ENCODE assay signal across 13 cellular contexts in the genomic region with DNA sequence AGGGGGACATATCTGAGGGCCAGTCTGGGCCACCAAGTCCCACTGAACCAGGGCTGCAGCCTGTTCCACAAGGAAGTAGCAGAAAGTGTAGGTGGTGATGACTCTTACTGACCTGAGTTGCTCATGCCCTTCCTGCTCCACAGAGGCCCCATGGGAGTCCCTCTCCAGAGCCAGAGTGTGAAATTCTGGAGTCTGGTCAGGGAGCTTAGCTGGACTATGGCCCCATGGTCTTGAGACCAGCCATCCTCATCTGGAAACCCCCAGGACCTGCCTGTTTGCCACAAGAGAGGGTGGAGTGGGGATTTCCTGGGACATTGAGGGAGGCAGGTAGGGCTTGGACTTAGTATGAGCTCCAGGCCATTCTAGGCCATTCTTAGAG. TPM values are rescaled to one million over a fixed set of nuclear protein-coding genes. Genes with fewer than 3 reads are reported as not detected.
DNase-seq lines count a peak whose midpoint lies in the region; FAIRE-seq and TF ChIP-seq lines count a peak whose summit lies in the region.
"Had no signal": no experiment of that assay in that cellular context is flagged by ENCODE, and none has a peak within 500 bp of the region (broad histone marks: within the 10 kb centered on the region; RNA-seq: fewer than 3 reads in every experiment).

No MANE protein-coding gene starts in this region.

- H4K5ac ChIP-seq in H1 (ENCODE audit: insufficient read length, low read depth, low read length), result no peak overlapping the region

- H2AFZ ChIP-seq in H1 (ENCODE audit: low read length), result no peak overlapping the region

- H2AK5ac ChIP-seq in H1 (ENCODE audit: low read depth, low read length), result peak overlapping the region; percentile 93; the same call in 1 of the 2 replicates

- peaks cover 13% of the 10 kb centered on the region for H3K23me2 ChIP-seq in H1 (ENCODE audit: low read depth, low read length)

- no peak overlapping the region for H4K8ac ChIP-seq in H1 (ENCODE audit: extremely low read depth, insufficient read depth, low read length)

- no peak for TF ChIP-seq EP300 in H1 (IDR thresholded peaks at IDR 0.05; ENCODE audit: borderline replicate concordance in 1 of 2, low read depth in 2 of 2, low read length in 2 of 2)

- no peaks in the 10 kb centered on the region for H3K9me3 ChIP-seq in HUES64 (ENCODE audit: insufficient read depth, low read depth, low read length)
- no peaks in the 10 kb centered on the region for H3K9me3 ChIP-seq in H1 (ENCODE audit: insufficient read depth in 2 of 2, low read depth in 1 of 2, low read length in 1 of 2)

- H4K91ac ChIP-seq in H1 (replicated peaks; ENCODE audit: insufficient read length, low read length), result no peak overlapping the region

- no peak overlapping the region; the same call in 1 of the 2 replicates for H3K18ac ChIP-seq in H1 (ENCODE audit: extremely low read depth, low read length)

- peaks cover 37% of the 10 kb centered on the region for H3K4me1 ChIP-seq in HUES64 (ENCODE audit: insufficient read depth, low read length)
- H3K4me1 ChIP-seq in H1 (replicated peaks in 1 of 4; ENCODE audit: control insufficient read depth in 3 of 4, insufficient read depth in 4 of 4, low read length in 3 of 4), result peaks cover 0 to 26% (median 15%) of the 10 kb centered on the region in 4 experiments; a peak in 6 of 7 replicates
- no peaks in the 10 kb centered on the region for H3K4me1 ChIP-seq in rectal smooth muscle tissue (ENCODE audit: control insufficient read depth, insufficient read depth, low read length)

- H3K4me2 ChIP-seq in H1 (ENCODE audit: insufficient read depth in 1 of 2, low read depth in 2 of 2, low read length in 2 of 2), result peak overlapping the region; percentile 36 to 85; a peak in 2 of 4 replicates

- H3K14ac ChIP-seq in H1 (ENCODE audit: insufficient read length), result no peak overlapping the region

- peaks cover 24% of the 10 kb centered on the region for H3K79me1 ChIP-seq in H1 (ENCODE audit: low read depth, low read length)

- no peak overlapping the region for H2BK120ac ChIP-seq in H1 (replicated peaks; ENCODE audit: low read depth, low read length)

- 0 out of 2 replicates have a peak overlapping the region, but pooled peaks have one; percentile 31 for H2BK15ac ChIP-seq in H1 (ENCODE audit: low read length)

- H3K36me3 ChIP-seq in HUES64 (ENCODE audit: insufficient read depth, low read length) (peaks cover 31% of the 10 kb centered on the region), H1 (ENCODE audit: control insufficient read depth in 2 of 4, insufficient read depth in 4 of 4, low read length in 3 of 4) (peaks cover 3 to 25% (median 5%) of the 10 kb centered on the region in 4 experiments; a peak in 6 of 8 replicates), rectal smooth muscle tissue (ENCODE audit: control insufficient read depth, insufficient read depth, low read length) (no peaks in the 10 kb centered on the region)

- TF ChIP-seq CTCF in GM13977 (IDR thresholded peaks at IDR 0.05; ENCODE audit: extremely low read depth, insufficient read depth, missing control alignments) (no peak), H1 (IDR thresholded peaks at IDR 0.05; ENCODE audit: control extremely low read depth in 1 of 3, insufficient read depth in 1 of 3, low read depth in 1 of 3, low read length in 3 of 3) (no peak)

- no peak overlapping the region for H2BK5ac ChIP-seq in H1 (ENCODE audit: low read depth, low read length)

- no peak for TF ChIP-seq RAD21 in H1 (IDR thresholded peaks at IDR 0.05 in 1 of 2, conservative IDR thresholded peaks at IDR 0.05 in 1 of 2; ENCODE audit: low read depth in 2 of 2, low read length in 2 of 2)

- CTCF ChIA-PET in H1 (lab: Charles Lee; ENCODE audit: partially characterized antibody), result interaction anchor here (0.6 to 14.5 kb wide), 13 partner anchors 10 to 167 kb away, joined by 3 to 157 read pairs (median 4); partner anchors contain the start of gene VPS18

- no peak for FAIRE-seq in H1 (lab: Jason Lieb, UNC)

- H3K27me3 ChIP-seq in HUES64 (ENCODE audit: insufficient read depth, low read length) (peaks cover 24% of the 10 kb centered on the region), H1 (replicated peaks in 1 of 4; ENCODE audit: control insufficient read depth in 3 of 4, extremely low read depth in 1 of 4, insufficient read depth in 3 of 4, low read length in 3 of 4) (peaks cover 0 to 2% (median 0%) of the 10 kb centered on the region in 4 experiments; a peak in 1 of 7 replicates), rectal smooth muscle tissue (ENCODE audit: control insufficient read depth, insufficient read depth, low read length) (peaks cover 3% of the 10 kb centered on the region)

- H3K27ac ChIP-seq in HUES64 (ENCODE audit: low read depth, low read length) (no peak overlapping the region; the same call in 1 of the 2 replicates), H1 (ENCODE audit: low read depth, low read length) (no peak overlapping the region), rectal smooth muscle tissue (ENCODE audit: low read depth, low read length) (no peak overlapping the region)

- H3K23ac ChIP-seq in H1 (ENCODE audit: insufficient read length), result no peak overlapping the region

- POLR2A ChIA-PET in H1 (lab: Charles Lee; ENCODE audit: partially characterized antibody), result interaction anchor here (0.8 to 2.8 kb wide), 11 partner anchors 10 to 95 kb away, joined by 3 to 17 read pairs (median 3); partner anchors contain the start of gene GCHFR

- no peak overlapping the region for H2BK12ac ChIP-seq in H1 (ENCODE audit: low read depth, low read length)

- in situ Hi-C loops in GM13977 (cut with MboI; ENCODE audit: low pct_unique_long_range_greater_than_20kb, low sequenced_read_pairs, unreplicated experiment), result no loop called here

- no peak overlapping the region for H3K4ac ChIP-seq in H1 (replicated peaks; ENCODE audit: insufficient read length, low read depth, low read length)

- no peak for TF ChIP-seq POLR2A in H1 (IDR thresholded peaks at IDR 0.05; ENCODE audit: control extremely low read depth in 1 of 2, low read depth in 2 of 2, low read length in 2 of 2)

- H3K4me3 ChIP-seq in HUES64 (ENCODE audit: low read length) (peak overlapping the region; percentile 73; the same call in 1 of the 2 replicates), H1 (ENCODE audit: extremely low read depth in 1 of 4, insufficient read depth in 2 of 4, low read depth in 3 of 4, low read length in 4 of 4) (peak overlapping the region in 1 of 4 experiments; percentile 84; a peak in 2 of 8 replicates), rectal smooth muscle tissue (ENCODE audit: low read length) (peak overlapping the region; percentile 48)

- H3K79me2 ChIP-seq in H1 (ENCODE audit: control insufficient read depth in 1 of 2, insufficient read depth in 2 of 2, low read length in 2 of 2), result peaks cover 0 to 53% of the 10 kb centered on the region in 2 experiments; a peak in 3 of 4 replicates

- H3K9ac ChIP-seq in HUES64 (ENCODE audit: low read depth, low read length), result no peak overlapping the region
- H3K9ac ChIP-seq in H1 (replicated peaks in 1 of 4; ENCODE audit: extremely low read depth in 1 of 4, low read depth in 3 of 4, low read length in 3 of 4), result peak overlapping the region in 1 of 4 experiments; percentile 33; a peak in 1 of 7 replicates
- no peak overlapping the region for H3K9ac ChIP-seq in rectal smooth muscle tissue (ENCODE audit: low read length)

- DNase-seq in GM13977 (ENCODE audit: low spot score) (peak; percentile 34), H1 (ENCODE audit: low read depth in 1 of 2, low spot score in 2 of 2) (no peak), NCI-H2107 treated with DMSO at 0.1 percent for 48 hours (lab: John Stamatoyannopoulos, UW; ENCODE audit: unreplicated experiment) (no peak), UCSD-AML1 (lab: John Stamatoyannopoulos, UW; ENCODE audit: unreplicated experiment) (no peak)
- DNase-seq in activated CD8-positive, alpha-beta memory T cell treated with anti-CD3 and anti-CD28 coated beads, Interleukin-2, amount 50 U/mL, for 4 hours, result no peak
- DNase-seq in activated CD4-positive, alpha-beta T cell treated with anti-CD3 and anti-CD28 coated beads for 48 hours, result no peak
- DNase-seq: stimulated activated CD4-positive, alpha-beta T cell treated with anti-CD3 and anti-CD28 coated beads, Interleukin-1b, Interleukin-23, amount 100 ng/mL, for 48 hours had no signal

- H2BK20ac ChIP-seq in H1 (ENCODE audit: low read length), result no peak overlapping the region

- H3K56ac ChIP-seq in H1 (replicated peaks; ENCODE audit: insufficient read length, low read depth, low read length), result no peak overlapping the region

- H4K20me1 ChIP-seq in H1 (replicated peaks in 1 of 2; ENCODE audit: control insufficient read depth in 1 of 2, insufficient read depth in 2 of 2, low read length in 2 of 2), result peaks cover 7 to 21% of the 10 kb centered on the region in 2 experiments

RNA-seq across cellular contexts. Expression of gene SPINT1, which starts 3.0 kb away (rescaled TPM):
- polyA plus RNA-seq in HUES64 (2013, experiment 1 of 2), result 47.0 TPM
- polyA plus RNA-seq in HUES64 (2013, experiment 2 of 2), result 42.1 TPM
- 117 TPM in 2 replicates for total RNA-seq in H1 (2021; fragmentation: NEBNext Ultra II Directional; extraction: Animal tissue kit (Norgen Biotek cat#: 25700))
- polyA plus RNA-seq in H1 (2011; rRNA removed), result 155 and 266 TPM in 2 replicates
- polyA plus RNA-seq in H1 (2011; cell fraction: cytosol; rRNA removed), result 84.0 TPM
- polyA plus RNA-seq in H1 (2011; cell fraction: nucleus; rRNA removed), result 163 TPM
- 64.9 to 131 TPM (median 112 TPM) in 4 replicates for polyA plus RNA-seq in H1 (2012, experiment 1 of 2)
- polyA plus RNA-seq in H1 (2012, experiment 2 of 2), result 126 TPM
- polyA plus RNA-seq in H1 (2013, experiment 1 of 2), result 164 TPM
- polyA plus RNA-seq in H1 (2013, experiment 2 of 2), result 165 TPM
- polyA minus RNA-seq in H1 (2011; rRNA and poly(A)+ RNA removed), result 85.9 and 106 TPM in 2 replicates
- polyA minus RNA-seq in H1 (2011; cell fraction: cytosol; rRNA and poly(A)+ RNA removed), result 91.7 TPM
- polyA minus RNA-seq in H1 (2011; cell fraction: nucleus; rRNA and poly(A)+ RNA removed), result 80.2 TPM
- total RNA-seq: G401 had no signal

RNA-seq across cellular contexts. Expression of gene PPP1R14D, which starts 18.3 kb away (rescaled TPM):
- not detected for polyA plus RNA-seq in HUES64 (2013, experiment 1 of 2)
- polyA plus RNA-seq in HUES64 (2013, experiment 2 of 2), result not detected
- not detected in 2 replicates for total RNA-seq in H1 (2021; fragmentation: NEBNext Ultra II Directional; extraction: Animal tissue kit (Norgen Biotek cat#: 25700))
- polyA plus RNA-seq in H1 (2011; rRNA removed), result not detected in 2 replicates
- polyA plus RNA-seq in H1 (2011; cell fraction: cytosol; rRNA removed), result not detected
- polyA plus RNA-seq in H1 (2011; cell fraction: nucleus; rRNA removed), result not detected
- polyA plus RNA-seq in H1 (2012, experiment 1 of 2), result not detected in 4 replicates
- polyA plus RNA-seq in H1 (2012, experiment 2 of 2), result not detected
- not detected for polyA plus RNA-seq in H1 (2013, experiment 1 of 2)
- polyA plus RNA-seq in H1 (2013, experiment 2 of 2), result not detected
- polyA minus RNA-seq in H1 (2011; rRNA and poly(A)+ RNA removed), result not detected in 2 replicates
- polyA minus RNA-seq in H1 (2011; cell fraction: cytosol; rRNA and poly(A)+ RNA removed), result not detected
- not detected for polyA minus RNA-seq in H1 (2011; cell fraction: nucleus; rRNA and poly(A)+ RNA removed)
- total RNA-seq: dermis microvascular lymphatic vessel endothelial cell, G401, IMR-90, left cardiac atrium had no signal
- polyA plus RNA-seq: IMR-90 had no signal

RNA-seq across cellular contexts. Expression of gene RHOV, which starts 27.2 kb away (rescaled TPM):
- 1.3 TPM for polyA plus RNA-seq in HUES64 (2013, experiment 1 of 2)
- 1.9 TPM for polyA plus RNA-seq in HUES64 (2013, experiment 2 of 2)
- total RNA-seq in H1 (2021; fragmentation: NEBNext Ultra II Directional; extraction: Animal tissue kit (Norgen Biotek cat#: 25700)), result 2.4 and 2.7 TPM in 2 replicates
- 1.5 and 2.2 TPM in 2 replicates for polyA plus RNA-seq in H1 (2011; rRNA removed)
- polyA plus RNA-seq in H1 (2011; cell fraction: cytosol; rRNA removed), result 2.8 TPM
- polyA plus RNA-seq in H1 (2011; cell fraction: nucleus; rRNA removed), result 2.0 TPM
- 3.6 to 3.9 TPM (median 3.7 TPM) in 4 replicates for polyA plus RNA-seq in H1 (2012, experiment 1 of 2)
- 2.3 TPM for polyA plus RNA-seq in H1 (2012, experiment 2 of 2)
- polyA plus RNA-seq in H1 (2013, experiment 1 of 2), result 1.5 TPM
- 1.4 TPM for polyA plus RNA-seq in H1 (2013, experiment 2 of 2)
- polyA minus RNA-seq in H1 (2011; rRNA and poly(A)+ RNA removed), result 1.3 and 1.5 TPM in 2 replicates
- 2.4 TPM for polyA minus RNA-seq in H1 (2011; cell fraction: cytosol; rRNA and poly(A)+ RNA removed)
- 2.9 TPM for polyA minus RNA-seq in H1 (2011; cell fraction: nucleus; rRNA and poly(A)+ RNA removed)
- total RNA-seq: IMR-90, left cardiac atrium had no signal

RNA-seq across cellular contexts. Expression of gene DNAJC17, which starts 39.6 kb away (rescaled TPM):
- 41.6 TPM for polyA plus RNA-seq in HUES64 (2013, experiment 1 of 2)
- 50.4 TPM for polyA plus RNA-seq in HUES64 (2013, experiment 2 of 2)
- total RNA-seq in H1 (2021; fragmentation: NEBNext Ultra II Directional; extraction: Animal tissue kit (Norgen Biotek cat#: 25700)), result 39.5 and 43.8 TPM in 2 replicates
- 45.4 and 47.2 TPM in 2 replicates for polyA plus RNA-seq in H1 (2011; rRNA removed)
- 58.5 TPM for polyA plus RNA-seq in H1 (2011; cell fraction: cytosol; rRNA removed)
- 40.6 TPM for polyA plus RNA-seq in H1 (2011; cell fraction: nucleus; rRNA removed)
- polyA plus RNA-seq in H1 (2012, experiment 1 of 2), result 46.9 to 61.4 TPM (median 54.1 TPM) in 4 replicates
- 25.1 TPM for polyA plus RNA-seq in H1 (2012, experiment 2 of 2)
- 57.1 TPM for polyA plus RNA-seq in H1 (2013, experiment 1 of 2)
- polyA plus RNA-seq in H1 (2013, experiment 2 of 2), result 51.5 TPM
- polyA minus RNA-seq in H1 (2011; rRNA and poly(A)+ RNA removed), result 26.1 and 28.2 TPM in 2 replicates
- 26.9 TPM for polyA minus RNA-seq in H1 (2011; cell fraction: cytosol; rRNA and poly(A)+ RNA removed)
- 10.4 TPM for polyA minus RNA-seq in H1 (2011; cell fraction: nucleus; rRNA and poly(A)+ RNA removed)

RNA-seq across cellular contexts. Expression of gene ZFYVE19, which starts 39.9 kb away (rescaled TPM):
- polyA plus RNA-seq in HUES64 (2013, experiment 1 of 2), result 7.9 TPM
- polyA plus RNA-seq in HUES64 (2013, experiment 2 of 2), result 12.8 TPM
- 10.7 and 11.2 TPM in 2 replicates for total RNA-seq in H1 (2021; fragmentation: NEBNext Ultra II Directional; extraction: Animal tissue kit (Norgen Biotek cat#: 25700))
- 21.8 and 23.7 TPM in 2 replicates for polyA plus RNA-seq in H1 (2011; rRNA removed)
- 29.4 TPM for polyA plus RNA-seq in H1 (2011; cell fraction: cytosol; rRNA removed)
- polyA plus RNA-seq in H1 (2011; cell fraction: nucleus; rRNA removed), result 40.8 TPM
- polyA plus RNA-seq in H1 (2012, experiment 1 of 2), result 11.4 to 14.9 TPM (median 14.1 TPM) in 4 replicates
- polyA plus RNA-seq in H1 (2012, experiment 2 of 2), result 15.7 TPM
- polyA plus RNA-seq in H1 (2013, experiment 1 of 2), result 8.8 TPM
- 7.9 TPM for polyA plus RNA-seq in H1 (2013, experiment 2 of 2)
- polyA minus RNA-seq in H1 (2011; rRNA and poly(A)+ RNA removed), result 15.7 and 27.7 TPM in 2 replicates
- polyA minus RNA-seq in H1 (2011; cell fraction: cytosol; rRNA and poly(A)+ RNA removed), result 11.6 TPM
- polyA minus RNA-seq in H1 (2011; cell fraction: nucleus; rRNA and poly(A)+ RNA removed), result 13.3 TPM
